2 cellular contexts compared by ENCODE assay signal in genomic region chr5:178432421-178433272, GRCh38.
TF ChIP-seq lines count a peak whose summit lies in the region.

No MANE protein-coding gene starts in this region.

TF ChIP-seq in liver, 16 proteins besides CTCF, POLR2A, EP300 and RAD21 (continued from another document):
- TF ChIP-seq, protein P1, sequence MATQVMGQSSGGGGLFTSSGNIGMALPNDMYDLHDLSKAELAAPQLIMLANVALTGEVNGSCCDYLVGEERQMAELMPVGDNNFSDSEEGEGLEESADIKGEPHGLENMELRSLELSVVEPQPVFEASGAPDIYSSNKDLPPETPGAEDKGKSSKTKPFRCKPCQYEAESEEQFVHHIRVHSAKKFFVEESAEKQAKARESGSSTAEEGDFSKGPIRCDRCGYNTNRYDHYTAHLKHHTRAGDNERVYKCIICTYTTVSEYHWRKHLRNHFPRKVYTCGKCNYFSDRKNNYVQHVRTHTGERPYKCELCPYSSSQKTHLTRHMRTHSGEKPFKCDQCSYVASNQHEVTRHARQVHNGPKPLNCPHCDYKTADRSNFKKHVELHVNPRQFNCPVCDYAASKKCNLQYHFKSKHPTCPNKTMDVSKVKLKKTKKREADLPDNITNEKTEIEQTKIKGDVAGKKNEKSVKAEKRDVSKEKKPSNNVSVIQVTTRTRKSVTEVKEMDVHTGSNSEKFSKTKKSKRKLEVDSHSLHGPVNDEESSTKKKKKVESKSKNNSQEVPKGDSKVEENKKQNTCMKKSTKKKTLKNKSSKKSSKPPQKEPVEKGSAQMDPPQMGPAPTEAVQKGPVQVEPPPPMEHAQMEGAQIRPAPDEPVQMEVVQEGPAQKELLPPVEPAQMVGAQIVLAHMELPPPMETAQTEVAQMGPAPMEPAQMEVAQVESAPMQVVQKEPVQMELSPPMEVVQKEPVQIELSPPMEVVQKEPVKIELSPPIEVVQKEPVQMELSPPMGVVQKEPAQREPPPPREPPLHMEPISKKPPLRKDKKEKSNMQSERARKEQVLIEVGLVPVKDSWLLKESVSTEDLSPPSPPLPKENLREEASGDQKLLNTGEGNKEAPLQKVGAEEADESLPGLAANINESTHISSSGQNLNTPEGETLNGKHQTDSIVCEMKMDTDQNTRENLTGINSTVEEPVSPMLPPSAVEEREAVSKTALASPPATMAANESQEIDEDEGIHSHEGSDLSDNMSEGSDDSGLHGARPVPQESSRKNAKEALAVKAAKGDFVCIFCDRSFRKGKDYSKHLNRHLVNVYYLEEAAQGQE (IDR thresholded peaks at IDR 0.05): no peak

TF ChIP-seq in HepG2, 621 proteins besides CTCF, POLR2A, EP300 and RAD21 (continued from another document):
- TF ChIP-seq CEBPG (CRISPR knock-in tag; IDR thresholded peaks at IDR 0.05): no peak
TF ChIP-seq in HepG2: peak in this region for 0.
